ENCODE assay signal across 17 cellular contexts in genomic region chr9:98465799-98466198, GRCh38.
"Had no signal": no experiment of that assay in that cellular context is flagged by ENCODE, and none has a peak within 500 bp of the region (broad histone marks: within the 10 kb centered on the region; RNA-seq: fewer than 3 reads in every experiment).

No MANE protein-coding gene starts in this region.

- H3K4me1 Mint-ChIP-seq: naive thymus-derived CD8-positive, alpha-beta T cell; stimulated activated naive B cell treated with anti-CD40 and anti-IgM and Interleukin-4, amounts not matched to agents 10 μg/mL and 1 μg/mL and 100 μg/mL, for 72 hours; stimulated activated naive CD8-positive, alpha-beta T cell treated with anti-CD3 and anti-CD28 coated beads, Interleukin-15, amount 100 ng/mL, for 72 hours had no signal

- H3K4me3 Mint-ChIP-seq: naive thymus-derived CD8-positive, alpha-beta T cell; stimulated activated naive B cell treated with anti-CD40 and anti-IgM and Interleukin-4, amounts not matched to agents 10 μg/mL and 1 μg/mL and 100 μg/mL, for 72 hours; stimulated activated naive CD8-positive, alpha-beta T cell treated with anti-CD3 and anti-CD28 coated beads, Interleukin-15, amount 100 ng/mL, for 72 hours had no signal

- DNase-seq: effector memory CD4-positive, alpha-beta T cell; gastrocnemius medialis; kidney glomerular epithelial cell; mucosa of descending colon; naive thymus-derived CD8-positive, alpha-beta T cell; ovary; sigmoid colon; stimulated activated CD4-positive, alpha-beta T cell treated with anti-CD3 and anti-CD28 coated beads, Interleukin-2, amount 100 ng/mL, for 24 hours; stimulated activated CD4-positive, alpha-beta T cell treated with anti-CD3 and anti-CD28 coated beads, Interleukin-4, amount 100 ng/mL, for 4 hours; stimulated activated naive B cell treated with anti-CD40 and anti-IgM and Interleukin-4, amounts not matched to agents 10 μg/mL and 1 μg/mL and 100 μg/mL, for 72 hours; stimulated activated naive CD8-positive, alpha-beta T cell treated with anti-CD3 and anti-CD28 coated beads, Interleukin-15, amount 100 ng/mL, for 72 hours; testis had no signal

- H3K27ac Mint-ChIP-seq: naive thymus-derived CD8-positive, alpha-beta T cell; stimulated activated naive B cell treated with anti-CD40 and anti-IgM and Interleukin-4, amounts not matched to agents 10 μg/mL and 1 μg/mL and 100 μg/mL, for 72 hours; stimulated activated naive CD8-positive, alpha-beta T cell treated with anti-CD3 and anti-CD28 coated beads, Interleukin-15, amount 100 ng/mL, for 72 hours had no signal

- H3K9me3 ChIP-seq: gastrocnemius medialis, ovary, testis had no signal

- H3K4me1 ChIP-seq: esophagus muscularis mucosa, gastrocnemius medialis, right atrium auricular region, sigmoid colon, testis, tibial nerve had no signal

- H3K36me3 ChIP-seq: esophagus muscularis mucosa, gastrocnemius medialis, ovary, right atrium auricular region, sigmoid colon, tibial nerve had no signal

- H3K4me3 ChIP-seq: esophagus muscularis mucosa, gastrocnemius medialis, mucosa of descending colon, ovary, right atrium auricular region, sigmoid colon, skin epidermis, testis, tibial nerve had no signal

- H3K27me3 ChIP-seq: esophagus muscularis mucosa, gastrocnemius medialis, ovary, right atrium auricular region, sigmoid colon, testis, tibial nerve had no signal

- ATAC-seq: gastrocnemius medialis; mucosa of descending colon; naive thymus-derived CD8-positive, alpha-beta T cell; stimulated activated naive B cell treated with anti-CD40 and anti-IgM and Interleukin-4, amounts not matched to agents 10 μg/mL and 1 μg/mL and 100 μg/mL, for 72 hours; stimulated activated naive CD8-positive, alpha-beta T cell treated with anti-CD3 and anti-CD28 coated beads, Interleukin-15, amount 100 ng/mL, for 72 hours had no signal

- H3K27ac ChIP-seq: epithelial cell of prostate, esophagus muscularis mucosa, gastrocnemius medialis, ovary, right atrium auricular region, sigmoid colon, skin epidermis, testis, tibial nerve had no signal
